Comparison of ENCODE assay signal across 8 cellular contexts in the genomic region with DNA sequence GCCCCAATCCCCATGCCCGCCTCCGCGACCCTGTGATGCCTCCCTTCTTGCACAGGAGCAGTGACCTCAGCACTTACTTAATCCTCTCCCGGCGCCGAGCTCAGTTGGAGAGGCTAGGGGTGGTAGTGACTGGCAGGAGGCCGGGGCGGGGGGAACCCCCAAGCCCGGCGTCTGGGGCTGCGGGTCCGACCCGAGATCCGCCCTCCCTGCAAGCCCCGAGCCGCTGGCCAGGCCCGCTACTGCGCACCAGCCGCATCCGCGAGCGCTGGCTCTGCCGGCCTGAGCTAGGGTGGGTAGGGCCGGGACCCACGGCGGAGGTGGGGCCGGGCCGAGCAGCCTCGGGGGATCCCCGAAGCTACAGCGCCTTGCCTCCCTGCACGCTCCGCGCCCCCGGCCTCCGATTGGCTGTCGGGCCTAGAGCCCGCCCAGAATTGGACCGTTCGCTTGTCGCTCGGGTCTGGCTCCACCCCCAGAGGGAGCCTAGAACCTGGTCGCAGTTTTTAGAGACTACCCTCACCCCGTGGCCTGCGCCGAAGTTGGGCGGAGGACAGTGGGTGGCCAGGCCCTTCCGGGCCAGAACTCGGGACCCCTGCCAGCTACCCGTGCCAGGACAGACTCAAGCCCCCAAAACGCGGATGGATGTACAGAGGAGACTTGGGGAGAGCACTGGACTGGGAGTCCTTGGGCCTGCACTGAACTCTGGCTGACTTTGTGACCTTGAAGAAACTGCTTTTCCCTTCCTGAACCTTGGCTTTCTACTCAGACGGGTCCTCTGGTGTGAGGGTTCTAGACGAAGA. TPM values are rescaled to one million over a fixed set of nuclear protein-coding genes. Genes with fewer than 3 reads are reported as not detected.
DNase-seq lines count a peak whose midpoint lies in the region; ATAC-seq, FAIRE-seq and TF ChIP-seq lines count a peak whose summit lies in the region.

A gene (minus strand): TSS at position 362 of the 797 bp plus-strand sequence. CDS start 2,048 bp downstream, outside the sequence.

- BruUV-seq in IMR-90 (replicated peaks; lab: Mats Ljungman, UMichigan) = no TSS peak

- H2AFZ ChIP-seq in IMR-90 (replicated peaks; ENCODE audit: low read length, poor library complexity) (peak within 1 kb of the TSS; percentile 98), neuronal stem cell (ENCODE audit: low read length) (peak within 1 kb of the TSS; percentile 100)

- peak within 1 kb of the TSS; percentile 70 for H4K5ac ChIP-seq in IMR-90 (ENCODE audit: low read depth, low read length)

- H3K18ac ChIP-seq in IMR-90 (ENCODE audit: low read depth, low read length) (peak within 1 kb of the TSS; percentile 8; the same call in 1 of the 2 replicates), neuronal stem cell (ENCODE audit: low read length) (peak within 1 kb of the TSS; percentile 91)

- H2BK15ac ChIP-seq in IMR-90 (ENCODE audit: low read depth, low read length) = peak within 1 kb of the TSS; percentile 44; the same call in 2 of the 3 replicates
- peak within 1 kb of the TSS; percentile 62 for H2BK15ac ChIP-seq in neuronal stem cell (ENCODE audit: low read length)

- H3K27ac ChIP-seq in IMR-90 (ENCODE audit: insufficient read depth, low read length) (peak within 1 kb of the TSS; percentile 42), SJCRH30 (no peak within 1 kb of the TSS), neuronal stem cell (replicated peaks; ENCODE audit: low read length) (no peak within 1 kb of the TSS)

- no peak for FAIRE-seq in frontal cortex (lab: Jason Lieb, UNC)

- H3K4me3 ChIP-seq in IMR-90 (ENCODE audit: insufficient read depth, low read depth, low read length) (peak within 1 kb of the TSS; percentile 51), SJCRH30 (peak within 1 kb of the TSS; percentile 54), neuronal stem cell (ENCODE audit: low read length in 2 of 2) (peak within 1 kb of the TSS; percentile 79 to 96)

- 0% methylated on average over 7 of the region's 54 CpGs; no CpG with 5 or more reads in 1 of the 2 experiments for WGBS in IMR-90 (ENCODE audit: extremely low coverage in 2 of 2, insufficient read length in 1 of 2), 2 experiments
- WGBS in neuronal stem cell (ENCODE audit: extremely low coverage in 2 of 2, insufficient read length in 2 of 2, insufficient replicate concordance in 1 of 2), 2 donors = no CpG with 5 or more reads among the region's 54 CpGs

- H3K56ac ChIP-seq in IMR-90 (ENCODE audit: extremely low read depth, insufficient read depth, low read length) = peak within 1 kb of the TSS; percentile 53

- peak; percentile 75 for ATAC-seq in GM21515 (IDR thresholded peaks at IDR 0.05; ENCODE audit: unreplicated experiment)
- ATAC-seq in IMR-90 (ENCODE audit: low read depth) = peak; percentile 83

- TF ChIP-seq POLR2A in IMR-90 (IDR thresholded peaks at IDR 0.05; ENCODE audit: low read depth, low read length) = no peak

- H2AK9ac ChIP-seq in IMR-90 (replicated peaks; ENCODE audit: low read depth, low read length, poor library complexity) = peak within 1 kb of the TSS; percentile 94

- TF ChIP-seq CTCF in IMR-90 (conservative IDR thresholded peaks at IDR 0.05; ENCODE audit: low read depth, low read length) = no peak

- H2BK20ac ChIP-seq in IMR-90 (ENCODE audit: low read depth, low read length) = no peak within 1 kb of the TSS

- H3K9me3 ChIP-seq in IMR-90 (ENCODE audit: control insufficient read depth, insufficient read depth, low read length) = no peaks in the 10 kb centered on the region
- no peaks in the 10 kb centered on the region for H3K9me3 ChIP-seq in SJCRH30 (replicated peaks)
- no peaks in the 10 kb centered on the region for H3K9me3 ChIP-seq in neuronal stem cell (replicated peaks in 1 of 2; ENCODE audit: control insufficient read depth in 2 of 2, insufficient read depth in 1 of 2, low read depth in 1 of 2, low read length in 2 of 2)

- H4K20me1 ChIP-seq in IMR-90 (ENCODE audit: insufficient read depth, low read length) = no peaks in the 10 kb centered on the region

- H3K4me1 ChIP-seq in IMR-90 (ENCODE audit: control insufficient read depth, insufficient read depth, low read length) (peaks cover 5% of the 10 kb centered on the region), SJCRH30 (0 out of 2 replicates have a peak, but pooled peaks cover 3% of the 10 kb centered on the region), neuronal stem cell (ENCODE audit: control insufficient read depth in 2 of 2, insufficient read depth in 1 of 2, low read depth in 1 of 2, low read length in 2 of 2) (peaks cover 5 to 9% of the 10 kb centered on the region in 2 donors)

- CTCF ChIA-PET in IMR-90 (lab: Yijun Ruan, JAX) = interaction anchor here (3.5 kb wide), 1 partner anchor 49 kb away, joined by 17 read pairs; a partner anchor contains a TSS

- in situ Hi-C loops in IMR-90 (cut with MboI; ENCODE audit: low sequenced_read_pairs) = no loop called here

- H3K23ac ChIP-seq in IMR-90 (ENCODE audit: low read depth, low read length) = peak within 1 kb of the TSS; percentile 6
- peak within 1 kb of the TSS; percentile 23 for H3K23ac ChIP-seq in neuronal stem cell (ENCODE audit: low read depth, low read length, poor library complexity)

- intact Hi-C loops in IMR-90 (cut with micrococcal nuclease) = loop anchor here (5.0 kb wide), 1 partner anchor 1105 kb away; a partner anchor contains a TSS

- H3K9ac ChIP-seq in IMR-90 (ENCODE audit: low read depth, low read length) (peak within 1 kb of the TSS; percentile 75), neuronal stem cell (ENCODE audit: low read depth, low read length, poor library complexity) (peak within 1 kb of the TSS; percentile 76)

- H3K4ac ChIP-seq in IMR-90 (ENCODE audit: low read depth, low read length) = peak within 1 kb of the TSS; percentile 77
- no peak within 1 kb of the TSS for H3K4ac ChIP-seq in neuronal stem cell (ENCODE audit: low read length)

- H2BK120ac ChIP-seq in IMR-90 (ENCODE audit: low read depth, low read length) = peak within 1 kb of the TSS; percentile 37; the same call in 1 of the 2 replicates
- H2BK120ac ChIP-seq in neuronal stem cell (ENCODE audit: low read depth, low read length) = no peak within 1 kb of the TSS

- H3K9me1 ChIP-seq in IMR-90 (ENCODE audit: insufficient read depth, low read length) = peaks cover 10% of the 10 kb centered on the region

- H3K4me2 ChIP-seq in IMR-90 (ENCODE audit: low read depth, low read length) = peak within 1 kb of the TSS; percentile 84
- peak within 1 kb of the TSS; percentile 80 for H3K4me2 ChIP-seq in neuronal stem cell (ENCODE audit: insufficient read depth, low read length, poor library complexity, severe bottlenecking)

- H4K91ac ChIP-seq in IMR-90 (ENCODE audit: insufficient read depth, low read depth, low read length) (peak within 1 kb of the TSS; percentile 66), neuronal stem cell (ENCODE audit: low read depth, low read length, poor library complexity) (no peak within 1 kb of the TSS)

- dilution Hi-C loops in IMR-90 (cut with HindIII; ENCODE audit: low sequenced_read_pairs, unreplicated experiment) = no loop called here

- POLR2A ChIA-PET in IMR-90 (lab: Charles Lee; ENCODE audit: unreplicated experiment) = no interaction called here

- H3K27me3 ChIP-seq in IMR-90 (ENCODE audit: control insufficient read depth, insufficient read depth, low read length) (no peaks in the 10 kb centered on the region), SJCRH30 (no peaks in the 10 kb centered on the region), neuronal stem cell (ENCODE audit: control insufficient read depth in 3 of 3, insufficient read depth in 3 of 3, low read depth in 1 of 3, low read length in 3 of 3) (peaks cover 0 to 55% (median 4%) of the 10 kb centered on the region in 3 experiments)

- H3K36me3 ChIP-seq in IMR-90 (ENCODE audit: control insufficient read depth, insufficient read depth, low read length) = peaks cover under 1% of the 10 kb centered on the region; the same call in 1 of the 2 replicates
- H3K36me3 ChIP-seq in SJCRH30 = no peaks in the 10 kb centered on the region
- H3K36me3 ChIP-seq in neuronal stem cell (replicated peaks in 1 of 2; ENCODE audit: control insufficient read depth in 2 of 2, insufficient read depth in 2 of 2, low read length in 2 of 2) = peaks cover 1 to 3% of the 10 kb centered on the region in 2 donors

- H3K79me1 ChIP-seq in IMR-90 (ENCODE audit: low read depth in 1 of 2, low read length in 2 of 2) (peaks cover 18 to 43% of the 10 kb centered on the region in 2 experiments; a peak in 3 of 4 replicates), neuronal stem cell (ENCODE audit: low read depth, low read length) (no peaks in the 10 kb centered on the region)

- H2BK5ac ChIP-seq in IMR-90 (ENCODE audit: low read depth, low read length, poor library complexity, severe bottlenecking) (peak within 1 kb of the TSS; percentile 16), neuronal stem cell (ENCODE audit: low read length) (peak within 1 kb of the TSS; percentile 67)

- DNase-seq in DMS114 treated with DMSO at 0.1 percent for 48 hours (lab: John Stamatoyannopoulos, UW; ENCODE audit: unreplicated experiment) = peak; percentile 29
- peak; percentile 86 for DNase-seq in IMR-90
- DNase-seq in SJCRH30 = peak; percentile 81 to 82
- peak; percentile 73 to 87 (median 80) for DNase-seq in activated naive CD4-positive, alpha-beta T cell (lab: John Stamatoyannopoulos, UW)
- peak; percentile 97 to 99 for DNase-seq in frontal cortex (ENCODE audit: low spot score in 2 of 2)
- peak; percentile 87 for DNase-seq in neuronal stem cell (ENCODE audit: low spot score)
- DNase-seq in stromal cell of bone marrow (ENCODE audit: low read depth) = peak; percentile 84

- TF ChIP-seq RAD21 in IMR-90 (IDR thresholded peaks at IDR 0.05; ENCODE audit: low read length) = no peak

- no peak within 1 kb of the TSS for H2BK12ac ChIP-seq in neuronal stem cell (ENCODE audit: low read length)

- peak within 1 kb of the TSS; percentile 83 for H2AK5ac ChIP-seq in IMR-90 (ENCODE audit: low read depth, low read length)
- H2AK5ac ChIP-seq in neuronal stem cell (ENCODE audit: low read depth, low read length) = peak within 1 kb of the TSS; percentile 30

- H4K8ac ChIP-seq in IMR-90 (ENCODE audit: low read depth in 2 of 2, low read length in 2 of 2) = peak within 1 kb of the TSS; percentile 93 to 95
- H4K8ac ChIP-seq in neuronal stem cell (ENCODE audit: low read depth, low read length) = no peak within 1 kb of the TSS

- H3K14ac ChIP-seq in IMR-90 (replicated peaks; ENCODE audit: low read depth, low read length) (peak within 1 kb of the TSS; percentile 27), neuronal stem cell (ENCODE audit: low read length) (no peak within 1 kb of the TSS)

TF ChIP-seq in IMR-90, 13 proteins besides CTCF, POLR2A, EP300 and RAD21 (continues in another document):
- TF ChIP-seq NFE2L2 (IDR thresholded peaks at IDR 0.05; ENCODE audit: low read depth, low read length) (no peak), CHD1 (IDR thresholded peaks at IDR 0.05; ENCODE audit: low read depth, low read length) (no peak), RFX5 (IDR thresholded peaks at IDR 0.05; ENCODE audit: low read depth, low read length) (no peak), FOS (IDR thresholded peaks at IDR 0.05; ENCODE audit: low read depth, low read length) (no peak; the same call in 1 of the 2 replicates)

RNA-seq across cellular contexts. Expression of the gene that starts here (rescaled TPM):
- total RNA-seq in IMR-90 (2012; rRNA removed) (6.8 and 6.9 TPM in 2 replicates), frontal cortex (12.6 TPM)
- polyA plus RNA-seq in IMR-90 (2012; rRNA removed) = 10.6 and 10.9 TPM in 2 replicates
- 9.5 and 9.9 TPM in 2 replicates for polyA plus RNA-seq in IMR-90 (2012; cell fraction: cytosol; rRNA removed)
- 29.0 and 30.6 TPM in 2 replicates for polyA plus RNA-seq in IMR-90 (2012; cell fraction: nucleus; rRNA removed; ENCODE audit: low replicate concordance)
- total RNA-seq in SJCRH30 (2014; rRNA removed; shearing (Covaris generic)) = 1.1 and 2.4 TPM in 2 replicates
- 9.9 TPM for polyA plus RNA-seq in neuronal stem cell (2013, experiment 1 of 2)
- 9.3 TPM for polyA plus RNA-seq in neuronal stem cell (2013, experiment 2 of 2)

Comparison
In these comparisons a context has a peak if more than half of its experiments do, and no peak if none do; other contexts are left out.
1. DNase-seq: peak in every context shown above with its lines; median percentile 98 in frontal cortex; 87 in neuronal stem cell; 86 in IMR-90; 84 in stromal cell of bone marrow; 82 in SJCRH30; 80 in activated naive CD4-positive, alpha-beta T cell; 29 in DMS114 treated with DMSO at 0.1 percent for 48 hours.